Comparison of ENCODE assay signal across 8 cellular contexts in genomic region chr7:7566651-7567611, GRCh38. TPM values are rescaled to one million over a fixed set of nuclear protein-coding genes. Genes with fewer than 3 reads are reported as not detected.
DNase-seq lines count a peak whose midpoint lies in the region; ATAC-seq and TF ChIP-seq lines count a peak whose summit lies in the region.

MIOS (plus strand) TSS chr7:7566884; CDS start chr7:7572476, 5,592 bp downstream.

- TF ChIP-seq CTCF in OCI-LY7 (conservative IDR thresholded peaks at IDR 0.05; ENCODE audit: low read length) = no peak
- TF ChIP-seq CTCF in epithelial cell of esophagus (IDR thresholded peaks at IDR 0.05; ENCODE audit: insufficient read depth, low read depth, low read length, missing control alignments) = no peak
- no peak for TF ChIP-seq CTCF in mucosa of descending colon (IDR thresholded peaks at IDR 0.05)

- ATAC-seq in GM19395 (IDR thresholded peaks at IDR 0.05; ENCODE audit: unreplicated experiment) = peak; percentile 70
- peak; percentile 74 for ATAC-seq in HG03521 (IDR thresholded peaks at IDR 0.05; ENCODE audit: unreplicated experiment)
- peak; percentile 92 for ATAC-seq in mucosa of descending colon

- no peaks in the 10 kb centered on the region for H3K9me2 ChIP-seq in OCI-LY7 (ENCODE audit: insufficient read depth, low read length)

- H3K4me1 ChIP-seq in OCI-LY7 (ENCODE audit: insufficient read depth, low read length, poor library complexity, severe bottlenecking) (peaks cover 32% of the 10 kb centered on the region), mucosa of descending colon (ENCODE audit: low read depth) (peaks cover 18% of the 10 kb centered on the region)

- H3K4me3 ChIP-seq in OCI-LY7 (ENCODE audit: low read depth, low read length, poor library complexity, severe bottlenecking) = peak within 1 kb of the TSS; percentile 79
- H3K4me3 ChIP-seq in epithelial cell of esophagus (ENCODE audit: low read length) = peak within 1 kb of the TSS; percentile 64
- peak within 1 kb of the TSS; percentile 63 for H3K4me3 ChIP-seq in mucosa of descending colon

- no peaks in the 10 kb centered on the region for H3K9me3 ChIP-seq in OCI-LY7 (ENCODE audit: low read length)
- H3K9me3 ChIP-seq in mucosa of descending colon = no peaks in the 10 kb centered on the region

- intact Hi-C loops in OCI-LY7 (cut with micrococcal nuclease; ENCODE audit: unreplicated experiment) (loop anchor here (1.0 to 5.0 kb wide), 5 partner anchors 73 to 405 kb away; partner anchors contain the start of genes C1GALT1 and UMAD1), mucosa of descending colon (cut with DNase I, micrococcal nuclease) (no loop called here)

- peaks cover 4% of the 10 kb centered on the region; the same call in 1 of the 2 replicates for H3K36me3 ChIP-seq in OCI-LY7 (ENCODE audit: insufficient read depth, low read length)
- H3K36me3 ChIP-seq in mucosa of descending colon (ENCODE audit: low read depth) = no peaks in the 10 kb centered on the region

- no TSS peak for BruUV-seq in OCI-LY7 (replicated peaks; lab: Mats Ljungman, UMichigan)

- POLR2A ChIA-PET in OCI-LY7 (lab: Charles Lee) = interaction anchor here (0.6 to 2.7 kb wide), 5 partner anchors 12 to 478 kb away, joined by 3 to 17 read pairs (median 4); partner anchors contain the start of gene UMAD1

- CTCF ChIA-PET in OCI-LY7 (lab: Charles Lee; ENCODE audit: unreplicated experiment) = interaction anchor here (1.4 kb wide), 1 partner anchor 114 kb away, joined by 5 read pairs; no protein-coding TSS in a partner anchor

- H3K79me2 ChIP-seq in OCI-LY7 (ENCODE audit: insufficient read depth, low read depth, low read length) = peaks cover 42% of the 10 kb centered on the region; the same call in 1 of the 2 replicates

- DNase-seq in COLO668 (lab: John Stamatoyannopoulos, UW; ENCODE audit: unreplicated experiment) (peak; percentile 93), OCI-LY7 (ENCODE audit: low spot score) (peak; percentile 83), activated T-cell treated with anti-CD3 and anti-CD28 coated beads for 4 hours (peak; percentile 71), epithelial cell of esophagus (ENCODE audit: low read depth) (peak; percentile 78), mucosa of descending colon (peak; percentile 90 to 94 (median 93))
- peak; percentile 75 for DNase-seq in stimulated activated CD8-positive, alpha-beta memory T cell treated with anti-CD3 and anti-CD28 coated beads, Interleukin-4, amount 100 ng/mL, for 24 hours (ENCODE audit: low read depth)

- H4K20me1 ChIP-seq in OCI-LY7 (ENCODE audit: insufficient read depth, low read length) = peaks cover 13% of the 10 kb centered on the region; the same call in 1 of the 2 replicates

- peak within 1 kb of the TSS; percentile 97 for H3K4me2 ChIP-seq in OCI-LY7 (ENCODE audit: low read length)

- peak within 1 kb of the TSS; percentile 63 for H3K27ac ChIP-seq in OCI-LY7 (ENCODE audit: low read depth, low read length, poor library complexity, severe bottlenecking)

- peak within 1 kb of the TSS; percentile 98 for H2AFZ ChIP-seq in OCI-LY7 (ENCODE audit: low read length)

RNA-seq across cellular contexts. Expression of gene MIOS, which starts in this region (rescaled TPM):
- total RNA-seq in OCI-LY7 (2014; rRNA removed; shearing (Covaris generic)) = 18.9 and 24.9 TPM in 2 replicates
- total RNA-seq in OCI-LY7 (2022) (20.1 and 25.8 TPM in 2 replicates), mucosa of descending colon (10 to 100 TPM; 21.2 to 26.8 (median 25.5) TPM)

Comparison
In these comparisons a context has a peak if more than half of its experiments do, and no peak if none do; other contexts are left out.
1. Peak in every context shown above with its lines: DNase-seq, ATAC-seq, H3K4me3 ChIP-seq and H3K27ac ChIP-seq.